Comparison of ENCODE assay signal across 15 cellular contexts in genomic region chr21:35408401-35408800, GRCh38.
A peak's percentile ranks its signal among the peaks of the same experiment; 100 is the strongest.
DNase-seq lines count a peak whose midpoint lies in the region; ATAC-seq and TF ChIP-seq lines count a peak whose summit lies in the region.
"Had no signal": no experiment of that assay in that cellular context is flagged by ENCODE, and none has a peak within 500 bp of the region (broad histone marks: within the 10 kb centered on the region; RNA-seq: fewer than 3 reads in every experiment).

No MANE protein-coding gene starts in this region.

- no peak overlapping the region for H2BK20ac ChIP-seq in H9 (ENCODE audit: low read depth, low read length, poor library complexity, severe bottlenecking)

- H3K36me3 ChIP-seq in adipocyte (ENCODE audit: control insufficient read depth, insufficient read depth, low read length, severe bottlenecking) (no peaks in the 10 kb centered on the region), A673 (ENCODE audit: insufficient read depth, low read length, poor library complexity, severe bottlenecking) (no peaks in the 10 kb centered on the region)
- H3K36me3 ChIP-seq: heart right ventricle had no signal

- no peak overlapping the region for H2BK5ac ChIP-seq in H9 (ENCODE audit: insufficient read length, low read length)

- H3K79me2 ChIP-seq in H9 (ENCODE audit: insufficient read depth, low read length): no peaks in the 10 kb centered on the region

- no peak overlapping the region for H3T11ph ChIP-seq in H9 (ENCODE audit: low read length)

- H3K79me1 ChIP-seq in H9 (ENCODE audit: insufficient read depth, low read depth, low read length, poor library complexity, severe bottlenecking): no peaks in the 10 kb centered on the region

- no CpG with 5 or more reads among the region's 2 CpGs for WGBS in H9 (ENCODE audit: extremely low coverage, insufficient read length, low lambda C conversion rate)

- peaks cover 12% of the 10 kb centered on the region for H3K4me1 ChIP-seq in adipocyte (ENCODE audit: control insufficient read depth, insufficient read depth, low read length)
- H3K4me1 ChIP-seq in H9 (ENCODE audit: insufficient read depth, low read length): peaks cover 8% of the 10 kb centered on the region; the same call in 1 of the 2 replicates
- H3K4me1 ChIP-seq in A673 (ENCODE audit: insufficient read depth, low read length, poor library complexity, severe bottlenecking): no peaks in the 10 kb centered on the region
- H3K4me1 ChIP-seq: A549 had no signal

- peak overlapping the region; percentile 76 for H3K4me3 ChIP-seq in adipocyte (ENCODE audit: low read length)
- no peak overlapping the region for H3K4me3 ChIP-seq in A673 (ENCODE audit: low read depth, low read length, poor library complexity, severe bottlenecking)
- H3K4me3 ChIP-seq: A549 had no signal

- no peaks in the 10 kb centered on the region for H3K9me3 Mint-ChIP-seq in activated naive CD8-positive, alpha-beta T cell treated with anti-CD3 and anti-CD28 coated beads, Interleukin-2, amount 50 U/mL, for 24 hours
- H3K9me3 Mint-ChIP-seq in activated naive CD8-positive, alpha-beta T cell treated with anti-CD3 and anti-CD28 coated beads for 36 hours: no peaks in the 10 kb centered on the region
- H3K9me3 Mint-ChIP-seq in H9: no peaks in the 10 kb centered on the region; a peak in 2 of 5 replicates

- H3K4me2 ChIP-seq in H9 (ENCODE audit: insufficient read depth, insufficient read length, low read length): no peak overlapping the region
- H3K4me2 ChIP-seq: A549 had no signal

- no peaks in the 10 kb centered on the region for H3K9me3 ChIP-seq in adipocyte (ENCODE audit: control insufficient read depth, low read length)
- no peaks in the 10 kb centered on the region for H3K9me3 ChIP-seq in H9 (ENCODE audit: control insufficient read depth, low read depth, low read length)
- no peaks in the 10 kb centered on the region for H3K9me3 ChIP-seq in A673 (ENCODE audit: low read depth, low read length, poor library complexity, severe bottlenecking)
- H3K9me3 ChIP-seq: A549, heart right ventricle had no signal

- no peak overlapping the region for H3K4ac ChIP-seq in H9 (ENCODE audit: low read depth, low read length)

- CTCF ChIA-PET in A673 (lab: Charles Lee): no interaction called here

- H3K14ac ChIP-seq in H9 (ENCODE audit: insufficient read depth, low read length): no peak overlapping the region

- no peak overlapping the region for H2BK12ac ChIP-seq in H9 (ENCODE audit: insufficient read length, low read depth, low read length)

- no peak for DNase-seq in activated naive CD8-positive, alpha-beta T cell treated with anti-CD3 and anti-CD28 coated beads, Interleukin-2, amount 50 U/mL, for 24 hours
- DNase-seq in activated naive CD8-positive, alpha-beta T cell treated with anti-CD3 and anti-CD28 coated beads for 36 hours: no peak
- peak; percentile 67 for DNase-seq in adipocyte (ENCODE audit: low read depth)
- peak; percentile 50 for DNase-seq in hepatic stellate cell (ENCODE audit: low spot score)
- DNase-seq in H9: no peak
- no peak for DNase-seq in A673 (ENCODE audit: low spot score)
- DNase-seq in inferior parietal cortex (ENCODE audit: extremely low spot score): no peak
- DNase-seq: heart right ventricle; NCI-H2107; NCI-H69; stimulated activated CD4-positive, alpha-beta T cell treated with anti-CD3 and anti-CD28 coated beads, Interleukin-12 subunit alpha, Interleukin-12 subunit beta, amount 100 ng/mL, for 4 hours; T-helper 1 cell had no signal

- H3K27ac Mint-ChIP-seq in activated naive CD8-positive, alpha-beta T cell treated with anti-CD3 and anti-CD28 coated beads, Interleukin-2, amount 50 U/mL, for 24 hours: no peak overlapping the region
- H3K27ac Mint-ChIP-seq in activated naive CD8-positive, alpha-beta T cell treated with anti-CD3 and anti-CD28 coated beads for 36 hours: no peak overlapping the region
- H3K27ac Mint-ChIP-seq in H9: no peak overlapping the region
- H3K27ac Mint-ChIP-seq: activated naive CD8-positive, alpha-beta T cell had no signal

- no peaks in the 10 kb centered on the region for H3K27me3 ChIP-seq in adipocyte (replicated peaks; ENCODE audit: control insufficient read depth, insufficient read depth, low read length)
- no peaks in the 10 kb centered on the region for H3K27me3 ChIP-seq in H9 (ENCODE audit: insufficient read depth, low read length)
- H3K27me3 ChIP-seq in A673 (replicated peaks; ENCODE audit: insufficient read depth, low read depth, low read length, poor library complexity): peaks cover 5% of the 10 kb centered on the region

- intact Hi-C loops in A673 (cut with micrococcal nuclease; ENCODE audit: unreplicated experiment): no loop called here

- H3K23me2 ChIP-seq in H9 (ENCODE audit: insufficient read length, low read depth, low read length, poor library complexity, severe bottlenecking): no peaks in the 10 kb centered on the region

- TF ChIP-seq CTCF in H9 (conservative IDR thresholded peaks at IDR 0.05) (no peak), A673 (conservative IDR thresholded peaks at IDR 0.05; ENCODE audit: low read depth, low read length) (no peak)

- H4K91ac ChIP-seq in H9 (ENCODE audit: insufficient read length, low read depth, low read length): no peak overlapping the region

- no peak for ATAC-seq in activated naive CD8-positive, alpha-beta T cell treated with anti-CD3 and anti-CD28 coated beads, Interleukin-2, amount 50 U/mL, for 24 hours
- no peak for ATAC-seq in HG02623 (IDR thresholded peaks at IDR 0.05; ENCODE audit: unreplicated experiment)
- ATAC-seq: A549, heart right ventricle had no signal

- H3K27ac ChIP-seq in H9 (ENCODE audit: insufficient read length, low read depth, low read length) (no peak overlapping the region), A673 (ENCODE audit: low read depth, low read length, poor library complexity, severe bottlenecking) (no peak overlapping the region)
- H3K27ac ChIP-seq: A549 had no signal

- no peak overlapping the region for H2AK5ac ChIP-seq in H9 (ENCODE audit: insufficient read length, low read length)

- H2BK15ac ChIP-seq in H9 (ENCODE audit: low read depth, low read length): no peak overlapping the region

- no peaks in the 10 kb centered on the region for H4K20me1 ChIP-seq in H9 (ENCODE audit: control insufficient read depth, insufficient read depth, insufficient read length)

- no peak overlapping the region for H2BK120ac ChIP-seq in H9 (ENCODE audit: low read depth, low read length, poor library complexity, severe bottlenecking)

- POLR2A ChIA-PET in A673 (lab: Charles Lee; ENCODE audit: low non-redundant PET): no interaction called here

- no peak overlapping the region for H3K56ac ChIP-seq in H9 (ENCODE audit: insufficient read length, low read depth, low read length)

- H3K36me3 Mint-ChIP-seq in activated naive CD8-positive, alpha-beta T cell treated with anti-CD3 and anti-CD28 coated beads, Interleukin-2, amount 50 U/mL, for 24 hours (ENCODE audit: low read depth): no peaks in the 10 kb centered on the region
- no peaks in the 10 kb centered on the region for H3K36me3 Mint-ChIP-seq in activated naive CD8-positive, alpha-beta T cell treated with anti-CD3 and anti-CD28 coated beads for 36 hours
- H3K36me3 Mint-ChIP-seq in H9 (ENCODE audit: insufficient read depth in 1 of 3, low read depth in 3 of 3): no peaks in the 10 kb centered on the region
- H3K36me3 Mint-ChIP-seq: activated naive CD8-positive, alpha-beta T cell had no signal

- no peak overlapping the region for H2AFZ ChIP-seq in H9 (ENCODE audit: low read length)

- no peak overlapping the region for H3K18ac ChIP-seq in H9 (ENCODE audit: insufficient read length, low read depth, low read length)

- H3K4me1 Mint-ChIP-seq in activated naive CD8-positive, alpha-beta T cell treated with anti-CD3 and anti-CD28 coated beads, Interleukin-2, amount 50 U/mL, for 24 hours: no peaks in the 10 kb centered on the region
- H3K4me1 Mint-ChIP-seq in activated naive CD8-positive, alpha-beta T cell treated with anti-CD3 and anti-CD28 coated beads for 36 hours: peaks cover 4% of the 10 kb centered on the region
- H3K4me1 Mint-ChIP-seq in H9: peaks cover 38 to 39% of the 10 kb centered on the region in 2 experiments

- peak overlapping the region; percentile 82 for H3K9ac ChIP-seq in adipocyte (ENCODE audit: low read length)
- H3K9ac ChIP-seq in H9 (ENCODE audit: extremely low read depth, insufficient read length, low read length): no peak overlapping the region

- H3K23ac ChIP-seq in H9 (ENCODE audit: insufficient read length, low read depth, low read length): no peak overlapping the region

- H3K27me3 Mint-ChIP-seq in activated naive CD8-positive, alpha-beta T cell treated with anti-CD3 and anti-CD28 coated beads, Interleukin-2, amount 50 U/mL, for 24 hours: peaks cover 2% of the 10 kb centered on the region
- peaks cover 5% of the 10 kb centered on the region for H3K27me3 Mint-ChIP-seq in activated naive CD8-positive, alpha-beta T cell treated with anti-CD3 and anti-CD28 coated beads for 36 hours
- H3K27me3 Mint-ChIP-seq in H9 (ENCODE audit: low read depth): peaks cover 2% of the 10 kb centered on the region; the same call in 1 of the 2 replicates

- H4K8ac ChIP-seq in H9 (replicated peaks; ENCODE audit: insufficient read length, low read depth, low read length): no peak overlapping the region

- peak overlapping the region; percentile 18 for H3K4me3 Mint-ChIP-seq in activated naive CD8-positive, alpha-beta T cell treated with anti-CD3 and anti-CD28 coated beads, Interleukin-2, amount 50 U/mL, for 24 hours
- no peak overlapping the region for H3K4me3 Mint-ChIP-seq in activated naive CD8-positive, alpha-beta T cell treated with anti-CD3 and anti-CD28 coated beads for 36 hours
- H3K4me3 Mint-ChIP-seq in H9: no peak overlapping the region
- H3K4me3 Mint-ChIP-seq: activated naive CD8-positive, alpha-beta T cell had no signal

- BruUV-seq in A673 (replicated peaks; lab: Mats Ljungman, UMichigan): no TSS peak

- H4K5ac ChIP-seq in H9 (ENCODE audit: insufficient read length, low read depth, low read length): no peak overlapping the region

Comparison
In these comparisons a context has a peak if more than half of its experiments do, and no peak if none do; other contexts are left out.
1. DNase-seq: peak in adipocyte (single experiment) and hepatic stellate cell (single experiment); none in activated naive CD8-positive, alpha-beta T cell treated with anti-CD3 and anti-CD28 coated beads, Interleukin-2, amount 50 U/mL, for 24 hours (single experiment), activated naive CD8-positive, alpha-beta T cell treated with anti-CD3 and anti-CD28 coated beads for 36 hours (single experiment), H9 (single experiment), A673 (single experiment) and inferior parietal cortex (single experiment).